8 cellular contexts compared by ENCODE assay signal in the genomic region with DNA sequence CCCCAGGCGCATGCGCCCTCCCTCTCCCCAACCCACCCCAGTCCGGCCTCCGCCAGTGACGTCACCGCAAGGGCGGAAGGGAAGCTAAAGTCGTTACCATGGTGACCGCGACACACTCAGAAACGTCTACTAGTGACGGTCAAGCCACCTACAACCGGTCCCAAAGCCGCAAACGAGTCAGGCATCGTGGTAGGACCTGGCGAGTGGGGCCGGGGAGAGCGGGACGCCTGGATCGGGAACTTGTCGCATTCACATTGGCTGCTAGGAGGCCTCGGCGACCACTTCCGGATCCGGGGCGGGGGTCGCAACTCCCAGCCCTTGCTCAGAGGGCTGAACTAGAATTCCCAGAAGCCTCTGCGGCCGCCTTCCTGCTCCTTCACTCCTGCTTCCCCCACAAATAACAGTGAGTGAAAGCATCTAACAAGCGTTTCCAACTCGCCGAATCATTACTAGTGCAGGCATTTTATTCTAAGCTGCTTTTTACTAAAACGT. TPM values are rescaled to one million over a fixed set of nuclear protein-coding genes. Genes with fewer than 3 reads are reported as not detected.
A peak's percentile ranks its signal among the peaks of the same experiment; 100 is the strongest.
DNase-seq lines count a peak whose midpoint lies in the region; ATAC-seq and TF ChIP-seq lines count a peak whose summit lies in the region.

A gene with protein sequence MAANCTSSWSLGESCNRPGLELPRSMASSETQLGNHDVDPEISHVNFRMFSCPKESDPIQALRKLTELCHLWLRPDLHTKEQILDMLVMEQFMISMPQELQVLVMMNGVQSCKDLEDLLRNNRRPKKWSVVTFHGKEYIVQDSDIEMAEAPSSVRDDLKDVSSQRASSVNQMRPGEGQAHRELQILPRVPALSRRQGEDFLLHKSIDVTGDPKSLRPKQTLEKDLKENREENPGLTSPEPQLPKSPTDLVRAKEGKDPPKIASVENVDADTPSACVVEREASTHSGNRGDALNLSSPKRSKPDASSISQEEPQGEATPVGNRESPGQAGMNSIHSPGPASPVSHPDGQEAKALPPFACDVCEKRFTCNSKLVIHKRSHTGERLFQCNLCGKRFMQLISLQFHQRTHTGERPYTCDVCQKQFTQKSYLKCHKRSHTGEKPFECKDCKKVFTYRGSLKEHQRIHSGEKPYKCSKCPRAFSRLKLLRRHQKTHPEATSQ (minus strand): TSS at position 256 of the 492 bp plus-strand sequence. CDS start 89,793 bp downstream, outside the sequence.

- no peaks in the 10 kb centered on the region for H3K9me3 ChIP-seq in adipocyte (ENCODE audit: control insufficient read depth, low read length)
- no peaks in the 10 kb centered on the region for H3K9me3 ChIP-seq in cardiac muscle cell (ENCODE audit: low read depth)
- no peaks in the 10 kb centered on the region for H3K9me3 ChIP-seq in parathyroid adenoma (ENCODE audit: control insufficient read depth, low read length)
- no peaks in the 10 kb centered on the region for H3K9me3 ChIP-seq in tibial nerve

- peak within 1 kb of the TSS; percentile 98 for H3K4me3 ChIP-seq in adipocyte (ENCODE audit: low read length)
- peak within 1 kb of the TSS; percentile 48 for H3K4me3 ChIP-seq in cardiac muscle cell
- H3K4me3 ChIP-seq in parathyroid adenoma (ENCODE audit: low read depth, low read length) = peak within 1 kb of the TSS; percentile 77
- peak within 1 kb of the TSS; percentile 46 to 75 (median 66) for H3K4me3 ChIP-seq in tibial nerve

- H3K27me3 ChIP-seq in adipocyte (replicated peaks; ENCODE audit: control insufficient read depth, insufficient read depth, low read length) = no peaks in the 10 kb centered on the region
- H3K27me3 ChIP-seq in cardiac muscle cell = no peaks in the 10 kb centered on the region
- no peaks in the 10 kb centered on the region for H3K27me3 ChIP-seq in parathyroid adenoma (ENCODE audit: control insufficient read depth, insufficient read depth, low read length)
- no peaks in the 10 kb centered on the region for H3K27me3 ChIP-seq in tibial nerve

- DNase-seq in GM13976 (ENCODE audit: low spot score) (peak; percentile 95), NCI-H1436 treated with DMSO at 0.1 percent for 48 hours (lab: John Stamatoyannopoulos, UW) (peak; percentile 91), T follicular helper cell (ENCODE audit: low read depth) (peak; percentile 96), adipocyte (ENCODE audit: low read depth) (peak; percentile 98), cardiac muscle cell (ENCODE audit: low read depth in 1 of 2, low spot score in 1 of 2) (peak; percentile 94 to 97), tibial nerve (ENCODE audit: low spot score in 2 of 2) (peak; percentile 94 to 95)

- TF ChIP-seq CTCF in GM13976 (IDR thresholded peaks at IDR 0.05; ENCODE audit: borderline replicate concordance, control extremely low read depth, extremely low read depth, insufficient read depth, missing control alignments) (no peak), cardiac muscle cell (IDR thresholded peaks at IDR 0.05; ENCODE audit: low read depth, low read length) (no peak), parathyroid adenoma (IDR thresholded peaks at IDR 0.05) (no peak), tibial nerve (IDR thresholded peaks at IDR 0.05) (peak in 1 of 5 experiments; percentile 26)

- H3K27ac ChIP-seq in cardiac muscle cell (peak within 1 kb of the TSS; percentile 92), parathyroid adenoma (peak within 1 kb of the TSS; percentile 99), tibial nerve (peak within 1 kb of the TSS; percentile 94 to 99 (median 98))

- peak; percentile 75 for ATAC-seq in HG02852 (IDR thresholded peaks at IDR 0.05; ENCODE audit: unreplicated experiment)

- peak within 1 kb of the TSS; percentile 97 for H3K4me2 ChIP-seq in parathyroid adenoma (ENCODE audit: low read length)

- peak within 1 kb of the TSS; percentile 96 for H2AFZ ChIP-seq in parathyroid adenoma

- H3K79me2 ChIP-seq in parathyroid adenoma = peaks cover 2% of the 10 kb centered on the region

- H3K9ac ChIP-seq in adipocyte (ENCODE audit: low read length) (peak within 1 kb of the TSS; percentile 96), parathyroid adenoma (peak within 1 kb of the TSS; percentile 75)

- WGBS in tibial nerve, 2 donors = 0% methylated on average over 21 to 22 of the region's 34 CpGs

- peak; percentile 53 to 81 for TF ChIP-seq EP300 in tibial nerve (IDR thresholded peaks at IDR 0.05)

- peak in 1 of 2 donors; percentile 32 for TF ChIP-seq POLR2A in tibial nerve (IDR thresholded peaks at IDR 0.05)

- H3K36me3 ChIP-seq in adipocyte (ENCODE audit: control insufficient read depth, insufficient read depth, low read length, severe bottlenecking) (peaks cover 12% of the 10 kb centered on the region), cardiac muscle cell (no peaks in the 10 kb centered on the region), parathyroid adenoma (ENCODE audit: control insufficient read depth, insufficient read depth, low read length) (no peaks in the 10 kb centered on the region), tibial nerve (peaks cover 0 to 27% (median 0%) of the 10 kb centered on the region in 3 donors)

- H3K4me1 ChIP-seq in adipocyte (ENCODE audit: control insufficient read depth, insufficient read depth, low read length) (peaks cover 16% of the 10 kb centered on the region), cardiac muscle cell (ENCODE audit: low read depth) (peaks cover 6% of the 10 kb centered on the region), parathyroid adenoma (peaks cover 8% of the 10 kb centered on the region), tibial nerve (peaks cover 0 to 17% (median 3%) of the 10 kb centered on the region in 4 donors)

- in situ Hi-C loops in GM13976 (cut with MboI; ENCODE audit: low sequenced_read_pairs, unreplicated experiment) = no loop called here

RNA-seq across cellular contexts. Expression of the gene that starts here (rescaled TPM):
- 2.9 and 53.9 TPM in 2 replicates for total RNA-seq in cardiac muscle cell
- 14.2 and 15.1 TPM in 2 replicates for polyA plus RNA-seq in cardiac muscle cell
- total RNA-seq in tibial nerve = 10 to 100 TPM in 2 of 4 donors, 1 to 10 TPM in 2; 5.1 to 21.3 (median 10.1) TPM

Comparison
In these comparisons a context has a peak if more than half of its experiments do, and no peak if none do; other contexts are left out.
1. Peak in every context shown above with its lines: DNase-seq, ATAC-seq, H3K4me3 ChIP-seq and H3K27ac ChIP-seq.
2. H3K4me3 ChIP-seq: peak in every context shown above with its lines; median percentile 98 in adipocyte; 77 in parathyroid adenoma; 66 in tibial nerve; 48 in cardiac muscle cell.